8 cellular contexts compared by ENCODE assay signal in the genomic region with DNA sequence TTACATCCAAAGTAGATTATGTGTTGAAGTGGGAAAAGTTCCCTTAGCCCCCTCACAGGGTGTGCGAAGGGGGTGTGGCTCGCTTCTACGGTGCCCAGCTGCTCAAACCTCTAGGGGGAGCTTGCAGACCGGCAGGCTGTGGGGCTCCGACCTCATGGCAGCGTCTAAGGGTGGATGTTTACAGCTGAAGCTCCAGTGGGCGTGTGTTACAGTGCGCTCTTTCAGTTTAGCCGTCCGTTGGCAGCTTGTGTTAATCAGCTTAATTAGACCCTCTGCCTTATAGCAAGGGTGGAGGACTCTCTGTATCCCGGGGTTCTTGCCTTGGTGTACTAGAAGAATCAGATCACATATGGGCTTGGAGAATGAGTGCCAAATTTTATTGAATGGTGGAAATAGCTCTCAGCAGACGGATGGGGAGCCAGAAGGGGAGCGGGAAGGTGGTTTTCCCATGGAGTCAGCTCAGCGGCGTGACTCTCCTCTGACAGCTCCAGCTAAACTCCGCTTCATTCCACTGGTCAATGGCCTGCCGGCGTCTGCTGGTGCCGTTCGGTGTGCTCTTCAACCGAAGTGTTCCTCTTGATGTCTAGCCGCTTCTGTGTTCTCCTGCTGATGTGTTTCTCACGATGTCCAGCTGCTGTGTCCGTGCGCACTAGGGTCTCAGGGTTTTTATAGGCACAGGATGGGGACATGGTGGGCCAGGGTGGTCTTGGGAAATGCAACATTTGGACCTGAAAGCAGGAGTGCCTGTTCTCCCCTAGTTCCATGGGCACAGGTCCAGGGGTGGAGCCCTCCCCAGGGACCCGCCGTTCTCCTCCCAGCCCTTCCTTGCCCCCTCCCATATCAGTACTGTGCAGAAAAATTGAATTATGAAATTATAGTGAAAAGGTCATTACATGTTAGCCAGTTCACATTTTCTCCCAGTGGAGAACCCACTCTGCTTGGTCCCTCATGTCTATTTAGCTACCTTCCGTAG. TPM values are rescaled to one million over a fixed set of nuclear protein-coding genes. Genes with fewer than 3 reads are reported as not detected.
DNase-seq lines count a peak whose midpoint lies in the region; ATAC-seq and TF ChIP-seq lines count a peak whose summit lies in the region.

No MANE protein-coding gene starts in this region.

- POLR2A ChIA-PET in activated CD4-positive, alpha-beta memory T cell treated with anti-CD3 and anti-CD28 coated beads, Interleukin-2, amount 10 ng/mL, durations not matched to agents 7 days and 5 days (lab: Charles Lee), result interaction anchor here (1.4 kb wide), 1 partner anchor 134 kb away, joined by 3 read pairs; no protein-coding TSS in a partner anchor

- H2AFZ ChIP-seq in osteoblast (ENCODE audit: low read length), result peak overlapping the region; percentile 86

- no peaks in the 10 kb centered on the region for H3K36me3 ChIP-seq in osteoblast (ENCODE audit: insufficient read depth, low read length)

- no peaks in the 10 kb centered on the region for H3K36me3 Mint-ChIP-seq in activated CD4-positive, alpha-beta memory T cell treated with anti-CD3 and anti-CD28 coated beads, Interleukin-2, amount 10 ng/mL, durations not matched to agents 7 days and 5 days (ENCODE audit: low read depth)

- no peak overlapping the region for H3K4me3 Mint-ChIP-seq in activated CD4-positive, alpha-beta memory T cell treated with anti-CD3 and anti-CD28 coated beads, Interleukin-2, amount 10 ng/mL, durations not matched to agents 7 days and 5 days

- H4K20me1 ChIP-seq in osteoblast (ENCODE audit: insufficient read depth, low read length), result no peaks in the 10 kb centered on the region

- no peaks in the 10 kb centered on the region for H3K9me3 ChIP-seq in osteoblast (ENCODE audit: low read depth, low read length)

- peaks cover 8% of the 10 kb centered on the region for H3K4me1 Mint-ChIP-seq in activated CD4-positive, alpha-beta memory T cell treated with anti-CD3 and anti-CD28 coated beads, Interleukin-2, amount 10 ng/mL, durations not matched to agents 7 days and 5 days

- DNase-seq in AG09319 (ENCODE audit: extremely low read depth, low read depth) (peak; percentile 11), NCI-H2171 treated with DMSO at 0.1 percent for 48 hours (lab: John Stamatoyannopoulos, UW) (peak; percentile 73), fibroblast of pulmonary artery (ENCODE audit: low read depth) (peak; percentile 70), osteoblast (ENCODE audit: insufficient read length, low spot score, missing footprints) (no peak)
- DNase-seq in activated CD4-positive, alpha-beta memory T cell treated with anti-CD3 and anti-CD28 coated beads, Interleukin-2, amount 10 ng/mL, durations not matched to agents 7 days and 5 days, result peak; percentile 43
- no peak for DNase-seq in central memory CD4-positive, alpha-beta T cell

- no peaks in the 10 kb centered on the region for H3K9me3 Mint-ChIP-seq in activated CD4-positive, alpha-beta memory T cell treated with anti-CD3 and anti-CD28 coated beads, Interleukin-2, amount 10 ng/mL, durations not matched to agents 7 days and 5 days

- H3K27me3 ChIP-seq in osteoblast (ENCODE audit: insufficient read depth, low read length), result no peaks in the 10 kb centered on the region

- CTCF ChIA-PET in activated CD4-positive, alpha-beta memory T cell treated with anti-CD3 and anti-CD28 coated beads, Interleukin-2, amount 10 ng/mL, durations not matched to agents 7 days and 5 days (lab: Charles Lee), result interaction anchor here (0.6 to 5.1 kb wide), 16 partner anchors 8 to 516 kb away, joined by 3 to 84 read pairs (median 4); no protein-coding TSS in a partner anchor

- H3K79me2 ChIP-seq in osteoblast (ENCODE audit: insufficient read depth, low read length), result no peaks in the 10 kb centered on the region

- H3K27ac Mint-ChIP-seq in activated CD4-positive, alpha-beta memory T cell treated with anti-CD3 and anti-CD28 coated beads, Interleukin-2, amount 10 ng/mL, durations not matched to agents 7 days and 5 days, result no peak overlapping the region

- ATAC-seq in GM18505 (IDR thresholded peaks at IDR 0.05; ENCODE audit: unreplicated experiment) (peak; percentile 66), HG02938 (IDR thresholded peaks at IDR 0.05; ENCODE audit: unreplicated experiment) (peak; percentile 74)

- TF ChIP-seq POLR2A in GM18505 (IDR thresholded peaks at IDR 0.05; ENCODE audit: borderline replicate concordance, extremely low read depth, insufficient read depth, insufficient read length), result no peak

- H3K4me2 ChIP-seq in osteoblast (ENCODE audit: insufficient read depth, low read length), result peak overlapping the region; percentile 90

- H3K4me1 ChIP-seq in osteoblast (ENCODE audit: insufficient read depth, low read length), result no peaks in the 10 kb centered on the region

- no peak overlapping the region for H3K27ac ChIP-seq in osteoblast (ENCODE audit: low read depth, low read length)

- H3K4me3 ChIP-seq in fibroblast of pulmonary artery (replicated peaks; ENCODE audit: low read depth, low read length) (peak overlapping the region; percentile 50), osteoblast (ENCODE audit: insufficient read depth, low read length) (peak overlapping the region; percentile 60)

- TF ChIP-seq CTCF in AG09319 (IDR thresholded peaks at IDR 0.05; ENCODE audit: low read depth, low read length) (peak; percentile 84), fibroblast of pulmonary artery (IDR thresholded peaks at IDR 0.05; ENCODE audit: low read length, missing control alignments) (peak; percentile 80), osteoblast (IDR thresholded peaks at IDR 0.05; ENCODE audit: extremely low read depth, low read depth, low read length) (peak; percentile 63)

- peaks cover 17% of the 10 kb centered on the region for H3K27me3 Mint-ChIP-seq in activated CD4-positive, alpha-beta memory T cell treated with anti-CD3 and anti-CD28 coated beads, Interleukin-2, amount 10 ng/mL, durations not matched to agents 7 days and 5 days

RNA-seq across cellular contexts. Expression of gene OR10G7, which starts 28.6 kb away (rescaled TPM):
- total RNA-seq in activated CD4-positive, alpha-beta memory T cell treated with anti-CD3 and anti-CD28 coated beads, Interleukin-2, amount 10 ng/mL, durations not matched to agents 7 days and 5 days, result not detected
- not detected in 2 replicates for total RNA-seq in osteoblast

RNA-seq across cellular contexts. Expression of gene OR10G8, which starts 43.1 kb away (rescaled TPM):
- not detected for total RNA-seq in activated CD4-positive, alpha-beta memory T cell treated with anti-CD3 and anti-CD28 coated beads, Interleukin-2, amount 10 ng/mL, durations not matched to agents 7 days and 5 days
- not detected in 2 replicates for total RNA-seq in osteoblast

RNA-seq across cellular contexts. Expression of gene VWA5A, which starts 45.5 kb away (rescaled TPM):
- total RNA-seq in activated CD4-positive, alpha-beta memory T cell treated with anti-CD3 and anti-CD28 coated beads, Interleukin-2, amount 10 ng/mL, durations not matched to agents 7 days and 5 days, result 1 to 10 TPM; 6.8 to 7.0 TPM
- 12.3 and 17.4 TPM in 2 replicates for total RNA-seq in osteoblast

RNA-seq across cellular contexts. Expression of gene OR10G9, which starts 46.9 kb away (rescaled TPM):
- total RNA-seq in activated CD4-positive, alpha-beta memory T cell treated with anti-CD3 and anti-CD28 coated beads, Interleukin-2, amount 10 ng/mL, durations not matched to agents 7 days and 5 days, result not detected
- not detected in 2 replicates for total RNA-seq in osteoblast

RNA-seq across cellular contexts. Expression of gene OR10G4, which starts 56.9 kb away (rescaled TPM):
- not detected for total RNA-seq in activated CD4-positive, alpha-beta memory T cell treated with anti-CD3 and anti-CD28 coated beads, Interleukin-2, amount 10 ng/mL, durations not matched to agents 7 days and 5 days
- not detected in 2 replicates for total RNA-seq in osteoblast

Comparison
In these comparisons a context has a peak if more than half of its experiments do, and no peak if none do; other contexts are left out.
1. DNase-seq: peak in AG09319 (single experiment), NCI-H2171 treated with DMSO at 0.1 percent for 48 hours (single experiment), activated CD4-positive, alpha-beta memory T cell treated with anti-CD3 and anti-CD28 coated beads, Interleukin-2, amount 10 ng/mL, durations not matched to agents 7 days and 5 days (single experiment) and fibroblast of pulmonary artery (single experiment); none in osteoblast (single experiment) and central memory CD4-positive, alpha-beta T cell (single experiment).
2. Peak in every context shown above with its lines, with median percentiles within 50 percentile points of each other: CTCF ChIP-seq.